ENCODE assay signal across 26 cellular contexts in genomic region chr5:74266836-74267235, GRCh38.
"Had no signal": no experiment of that assay in that cellular context is flagged by ENCODE, and none has a peak within 500 bp of the region (broad histone marks: within the 10 kb centered on the region; RNA-seq: fewer than 3 reads in every experiment).

No MANE protein-coding gene starts in this region.

- FAIRE-seq: kidney, urothelium cell line had no signal

- H3K79me2 ChIP-seq: parathyroid adenoma had no signal

- H2AFZ ChIP-seq: parathyroid adenoma had no signal

- H3K36me3 ChIP-seq: gastrocnemius medialis, sigmoid colon, tibial artery, upper lobe of left lung had no signal

- ATAC-seq: esophagus mucosa; gastrocnemius medialis; natural killer cell treated with Interleukin-12 subunit alpha and Interleukin-12 subunit beta and Interleukin-15 and Interleukin-18, amount 100 ng/mL, for 72 hours; stimulated activated effector memory CD8-positive, alpha-beta T cell treated with anti-CD3 and anti-CD28 coated beads, Interleukin-12 subunit alpha, Interleukin-12 subunit beta, amount 100 ng/mL, for 72 hours had no signal

- H3K4me1 ChIP-seq: parathyroid adenoma, testis, tibial artery had no signal

- DNase-seq: dermis blood vessel endothelial cell; effector CD4-positive, alpha-beta T cell; endodermal cell; foreskin fibroblast; gastrocnemius medialis; head of caudate nucleus; kidney; mucosa of descending colon; naive B cell; right cardiac atrium; sigmoid colon; stimulated activated CD4-positive, alpha-beta T cell treated with anti-CD3 and anti-CD28 coated beads, Interleukin-2, amount 100 ng/mL, for 24 hours; stimulated activated CD4-positive, alpha-beta T cell treated with anti-CD3 and anti-CD28 coated beads, Interleukin-4, amount 100 ng/mL, for 24 hours; stimulated activated naive CD4-positive, alpha-beta T cell treated with Interleukin-2 at 50 U/mL for 16 hours; substantia nigra; testis; tibial artery; upper lobe of left lung had no signal

- H3K9ac ChIP-seq: parathyroid adenoma had no signal

- H3K27ac ChIP-seq: coronary artery, epithelial cell of prostate, gastrocnemius medialis, parathyroid adenoma, sigmoid colon, testis, tibial artery, upper lobe of left lung had no signal

- H3K4me3 ChIP-seq: coronary artery, gastrocnemius medialis, lung, mucosa of descending colon, sigmoid colon, testis, tibial artery, upper lobe of left lung had no signal

- H3K9me3 ChIP-seq: gastrocnemius medialis, mucosa of descending colon, sigmoid colon, testis, tibial artery, upper lobe of left lung had no signal

- H3K27me3 ChIP-seq: gastrocnemius medialis, sigmoid colon, testis, tibial artery, upper lobe of left lung had no signal
